ENCODE assay signal across 1 cellular context in genomic region chr7:25790261-25790660, GRCh38.
TF ChIP-seq lines count a peak whose summit lies in the region.

No MANE protein-coding gene starts in this region.

TF ChIP-seq in GM23338, 12 proteins besides CTCF, POLR2A, EP300 and RAD21 (continued from another document):
- TF ChIP-seq REST (IDR thresholded peaks at IDR 0.05; ENCODE audit: unreplicated experiment) (no peak), ZNF331 (CRISPR knock-in tag; IDR thresholded peaks at IDR 0.05; ENCODE audit: low read depth) (no peak)
